In the genomic region with DNA sequence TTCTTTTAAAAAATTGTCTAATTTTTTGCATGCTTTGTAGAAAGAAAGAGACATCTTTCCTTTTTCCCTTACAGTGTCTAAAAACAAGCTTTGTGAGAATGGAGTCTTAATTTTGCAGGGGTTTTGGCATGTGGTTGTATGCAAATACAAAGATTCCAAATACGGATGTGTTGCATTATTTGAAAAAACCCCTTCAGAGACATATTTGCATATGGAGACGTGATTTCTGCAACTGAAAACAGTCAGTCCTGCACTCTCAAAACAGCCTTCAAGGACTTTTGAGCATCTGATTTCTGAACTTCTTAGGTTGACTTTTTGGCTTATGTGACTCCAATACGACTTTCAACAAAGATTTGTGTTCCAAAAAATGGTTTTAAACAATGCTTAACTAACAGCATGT, we compare ENCODE assay signal across 12 cellular contexts. TPM values are rescaled to one million over a fixed set of nuclear protein-coding genes. Genes with fewer than 3 reads are reported as not detected.
DNase-seq lines count a peak whose midpoint lies in the region; ATAC-seq and TF ChIP-seq lines count a peak whose summit lies in the region.
"Had no signal": no experiment of that assay in that cellular context is flagged by ENCODE, and none has a peak within 500 bp of the region (broad histone marks: within the 10 kb centered on the region; RNA-seq: fewer than 3 reads in every experiment).

No MANE protein-coding gene starts in this region.

- H3K4me1 ChIP-seq in ACC112 (ENCODE audit: control insufficient read depth, insufficient read depth, low read length, unreplicated experiment) = peaks cover 22% of the 10 kb centered on the region
- H3K4me1 ChIP-seq in CD8-positive, alpha-beta T cell (ENCODE audit: insufficient read depth, low read length) = no peaks in the 10 kb centered on the region
- H3K4me1 ChIP-seq: BLaER1 had no signal

- POLR2A ChIA-PET in CD8-positive, alpha-beta T cell (lab: Charles Lee) = no interaction called here

- no peak overlapping the region for H3K4me3 Mint-ChIP-seq in CD8-positive, alpha-beta T cell
- no peak overlapping the region for H3K4me3 Mint-ChIP-seq in Calu3 (ENCODE audit: low read depth, unreplicated experiment)
- H3K4me3 Mint-ChIP-seq: activated naive CD8-positive, alpha-beta T cell treated with anti-CD3 and anti-CD28 coated beads, Interleukin-2, amount 10 ng/mL, durations not matched to agents 7 days and 5 days had no signal

- TF ChIP-seq CTCF in CD8-positive, alpha-beta T cell (IDR thresholded peaks at IDR 0.05) = no peak
- TF ChIP-seq CTCF in Calu3 (IDR thresholded peaks at IDR 0.05; ENCODE audit: unreplicated experiment) = no peak

- H2AFZ ChIP-seq in ACC112 (ENCODE audit: low read length, unreplicated experiment) = no peak overlapping the region
- H2AFZ ChIP-seq: hepatocyte had no signal

- no peaks in the 10 kb centered on the region for H3K27me3 ChIP-seq in ACC112 (ENCODE audit: insufficient read depth, low read length)
- no peaks in the 10 kb centered on the region for H3K27me3 ChIP-seq in CD8-positive, alpha-beta T cell (ENCODE audit: insufficient read depth, low read length)
- H3K27me3 ChIP-seq: BLaER1, hepatocyte had no signal

- H3K79me2 ChIP-seq in ACC112 (ENCODE audit: control insufficient read depth, insufficient read depth, low read length, unreplicated experiment) = peaks cover 77% of the 10 kb centered on the region
- H3K79me2 ChIP-seq: hepatocyte had no signal

- H3K27ac ChIP-seq in ACC112 (ENCODE audit: low read depth, low read length) = peak overlapping the region; percentile 56; the same call in 1 of the 2 replicates
- H3K27ac ChIP-seq in CD8-positive, alpha-beta T cell (ENCODE audit: low read depth, low read length) = no peak overlapping the region
- H3K27ac ChIP-seq: BLaER1, hepatocyte had no signal

- H3K9me3 Mint-ChIP-seq in CD8-positive, alpha-beta T cell = peaks cover 6% of the 10 kb centered on the region
- H3K9me3 Mint-ChIP-seq in Calu3 (ENCODE audit: low read depth, unreplicated experiment) = no peaks in the 10 kb centered on the region

- no peaks in the 10 kb centered on the region for H3K36me3 Mint-ChIP-seq in CD8-positive, alpha-beta T cell
- peaks cover 11% of the 10 kb centered on the region for H3K36me3 Mint-ChIP-seq in Calu3 (ENCODE audit: insufficient read depth, unreplicated experiment)
- H3K36me3 Mint-ChIP-seq: activated naive CD8-positive, alpha-beta T cell treated with anti-CD3 and anti-CD28 coated beads, Interleukin-2, amount 10 ng/mL, durations not matched to agents 7 days and 5 days had no signal

- peak overlapping the region; percentile 31 for H3K4me3 ChIP-seq in ACC112 (ENCODE audit: low read depth, low read length)
- no peak overlapping the region for H3K4me3 ChIP-seq in CD8-positive, alpha-beta T cell (ENCODE audit: low read depth, low read length)
- H3K4me3 ChIP-seq: BLaER1, hepatocyte had no signal

- H3K4me1 Mint-ChIP-seq in CD8-positive, alpha-beta T cell (ENCODE audit: low read depth) = no peaks in the 10 kb centered on the region
- H3K4me1 Mint-ChIP-seq in Calu3 (ENCODE audit: low read depth, unreplicated experiment) = peaks cover 35% of the 10 kb centered on the region
- H3K4me1 Mint-ChIP-seq: activated naive CD8-positive, alpha-beta T cell treated with anti-CD3 and anti-CD28 coated beads, Interleukin-2, amount 10 ng/mL, durations not matched to agents 7 days and 5 days had no signal

- CTCF ChIA-PET in CD8-positive, alpha-beta T cell (lab: Charles Lee) = no interaction called here
- CTCF ChIA-PET in Calu3 (lab: Charles Lee) = interaction anchor here (1.4 kb wide), 1 partner anchor 52 kb away, joined by 3 read pairs; no protein-coding TSS in a partner anchor

- ATAC-seq in GM19025 (IDR thresholded peaks at IDR 0.05; ENCODE audit: low read depth, unreplicated experiment) = peak; percentile 86
- ATAC-seq in HG02852 (IDR thresholded peaks at IDR 0.05; ENCODE audit: unreplicated experiment) = peak; percentile 92
- no peak for ATAC-seq in CD8-positive, alpha-beta T cell

- peaks cover 36% of the 10 kb centered on the region for H3K27me3 Mint-ChIP-seq in CD8-positive, alpha-beta T cell (ENCODE audit: low read depth)
- H3K27me3 Mint-ChIP-seq in Calu3 (ENCODE audit: unreplicated experiment) = no peaks in the 10 kb centered on the region

- H3K9me3 ChIP-seq in CD8-positive, alpha-beta T cell (ENCODE audit: low read length) = no peaks in the 10 kb centered on the region
- H3K9me3 ChIP-seq: BLaER1 had no signal

- intact Hi-C loops in CD8-positive, alpha-beta T cell (cut with DNase I, micrococcal nuclease) = no loop called here
- intact Hi-C loops in Calu3 (cut with micrococcal nuclease; ENCODE audit: unreplicated experiment) = no loop called here

- H3K36me3 ChIP-seq in ACC112 (ENCODE audit: insufficient read depth, low read length) = peaks cover 16% of the 10 kb centered on the region
- H3K36me3 ChIP-seq in CD8-positive, alpha-beta T cell (ENCODE audit: insufficient read depth, low read length) = no peaks in the 10 kb centered on the region
- H3K36me3 ChIP-seq: BLaER1 had no signal

- peak; percentile 31 for DNase-seq in RPMI7951 (ENCODE audit: low read depth)
- no peak for DNase-seq in CD8-positive, alpha-beta T cell
- DNase-seq in Calu3 = no peak
- no peak for DNase-seq in HK-2 (ENCODE audit: unreplicated experiment)
- DNase-seq in NCI-H510A treated with DMSO at 0.1 percent for 48 hours (lab: John Stamatoyannopoulos, UW) = no peak
- DNase-seq: activated naive CD8-positive, alpha-beta T cell treated with anti-CD3 and anti-CD28 coated beads, Interleukin-2, amount 10 ng/mL, durations not matched to agents 7 days and 5 days; SHP77 treated with DMSO at 0.1 percent for 48 hours had no signal

- no peak overlapping the region for H3K27ac Mint-ChIP-seq in CD8-positive, alpha-beta T cell
- H3K27ac Mint-ChIP-seq in Calu3 (ENCODE audit: unreplicated experiment) = no peak overlapping the region
- H3K27ac Mint-ChIP-seq: activated naive CD8-positive, alpha-beta T cell treated with anti-CD3 and anti-CD28 coated beads, Interleukin-2, amount 10 ng/mL, durations not matched to agents 7 days and 5 days had no signal

- no TSS peak for BruUV-seq in Calu3 (replicated peaks; lab: Mats Ljungman, UMichigan)

RNA-seq across cellular contexts. Expression of a gene that starts 7.8 kb away (rescaled TPM):
- 3.5 and 4.8 TPM in 2 replicates for total RNA-seq in RPMI7951 (2014; rRNA removed; shearing (Covaris generic))
- under 1 TPM in 1 of 2 experiments, not detected in 1; 0.08 TPM for total RNA-seq in CD8-positive, alpha-beta T cell
- 7.8 and 12.0 TPM in 2 replicates for total RNA-seq in Calu3 (2022)

RNA-seq across cellular contexts. Expression of a gene that starts 27.0 kb away (rescaled TPM):
- 127 and 135 TPM in 2 replicates for total RNA-seq in RPMI7951 (2014; rRNA removed; shearing (Covaris generic))
- total RNA-seq in CD8-positive, alpha-beta T cell = 10 to 100 TPM; 22.4 to 22.7 TPM
- 77.1 and 89.2 TPM in 2 replicates for total RNA-seq in Calu3 (2022)
